In the genomic region with DNA sequence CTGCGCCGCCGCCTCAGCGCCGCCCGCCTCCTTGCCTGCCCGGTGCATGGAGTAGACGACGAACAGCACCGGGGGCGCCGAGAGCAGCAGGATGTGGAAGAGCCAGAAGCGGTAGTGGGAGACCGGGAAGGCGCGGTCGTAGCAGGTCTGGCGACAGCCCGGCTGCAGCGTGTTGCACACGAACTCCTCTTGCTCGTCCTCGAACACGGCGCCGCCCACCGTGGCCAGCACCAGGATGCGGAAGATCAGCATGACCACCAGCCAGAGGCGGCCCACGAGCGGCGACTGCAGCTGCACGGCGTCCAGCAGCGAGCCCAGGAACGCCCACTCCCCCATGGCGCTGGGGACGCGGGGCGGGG, we compare ENCODE assay signal across 8 cellular contexts. TPM values are rescaled to one million over a fixed set of nuclear protein-coding genes. Genes with fewer than 3 reads are reported as not detected.
DNase-seq lines count a peak whose midpoint lies in the region; ATAC-seq and TF ChIP-seq lines count a peak whose summit lies in the region.

No MANE protein-coding gene starts in this region.

- H3K4me1 Mint-ChIP-seq in naive B cell: peaks cover 11 to 20% (median 12%) of the 10 kb centered on the region in 3 donors

- no peak overlapping the region for H3K27ac Mint-ChIP-seq in naive B cell

- TF ChIP-seq EP300 in Ishikawa (IDR thresholded peaks at IDR 0.05; ENCODE audit: borderline replicate concordance): no peak

- no peaks in the 10 kb centered on the region for H3K9me3 Mint-ChIP-seq in naive B cell

- ATAC-seq in naive B cell (ENCODE audit: low read depth in 2 of 2) (no peak), HG02884 (IDR thresholded peaks at IDR 0.05; ENCODE audit: unreplicated experiment) (no peak)

- H3K36me3 Mint-ChIP-seq in naive B cell: no peaks in the 10 kb centered on the region

- peak; percentile 70 for DNase-seq in CD1c-positive myeloid dendritic cell (ENCODE audit: extremely low spot score)
- peak; percentile 59 for DNase-seq in dermis blood vessel endothelial cell
- DNase-seq in naive B cell: no peak
- no peak for DNase-seq in amniotic stem cell (lab: John Stamatoyannopoulos, UW)
- no peak for DNase-seq in DMS153 (lab: John Stamatoyannopoulos, UW)
- no peak for DNase-seq in SW480 (ENCODE audit: low spot score)

- H3K4me3 Mint-ChIP-seq in naive B cell: peak overlapping the region in 7 of 8 donors; percentile 47 to 88 (median 64)

- H3K27me3 Mint-ChIP-seq in naive B cell: peaks cover 5 to 32% (median 32%) of the 10 kb centered on the region in 3 donors

- TF ChIP-seq RAD21 in Ishikawa (IDR thresholded peaks at IDR 0.05; ENCODE audit: low read depth): no peak

TF ChIP-seq in Ishikawa, 13 proteins besides CTCF, POLR2A, EP300 and RAD21:
- TF ChIP-seq ZBTB7A (IDR thresholded peaks at IDR 0.05; ENCODE audit: low read depth) (peak; percentile 29; the same call in 1 of the 2 replicates), CEBPB (IDR thresholded peaks at IDR 0.05) (no peak), EGR1 (IDR thresholded peaks at IDR 0.05) (no peak), CREB1 (IDR thresholded peaks at IDR 0.05; ENCODE audit: low read depth) (no peak), TEAD4 (IDR thresholded peaks at IDR 0.05) (no peak), FOXM1 (IDR thresholded peaks at IDR 0.05; ENCODE audit: borderline replicate concordance, low read depth) (no peak), TAF1 (IDR thresholded peaks at IDR 0.05; ENCODE audit: low read depth) (no peak)
- TF ChIP-seq, protein P1, sequence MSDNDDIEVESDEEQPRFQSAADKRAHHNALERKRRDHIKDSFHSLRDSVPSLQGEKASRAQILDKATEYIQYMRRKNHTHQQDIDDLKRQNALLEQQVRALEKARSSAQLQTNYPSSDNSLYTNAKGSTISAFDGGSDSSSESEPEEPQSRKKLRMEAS (IDR thresholded peaks at IDR 0.05): no peak

RNA-seq across cellular contexts. Expression of a gene that starts 1.1 kb away (rescaled TPM):
- total RNA-seq in dermis blood vessel endothelial cell: 3.7 and 4.3 TPM in 2 replicates
- under 1 TPM in 2 of 6 donors, not detected in 4; 0.44 to 0.98 TPM for polyA plus RNA-seq in naive B cell (ENCODE audit: low read depth in 6 of 6)

RNA-seq across cellular contexts. Expression of a gene that starts 54.2 kb away (rescaled TPM):
- total RNA-seq in dermis blood vessel endothelial cell: 39.3 and 152 TPM in 2 replicates
- polyA plus RNA-seq in naive B cell (ENCODE audit: low read depth in 6 of 6): 1 to 10 TPM in 1 of 6 donors, under 1 TPM in 4, not detected in 1; 0.49 to 1.7 (median 0.79) TPM

RNA-seq across cellular contexts. Expression of a gene that starts 54.5 kb away (rescaled TPM):
- 9.7 and 13.6 TPM in 2 replicates for total RNA-seq in dermis blood vessel endothelial cell
- 10 to 100 TPM in 2 of 6 donors, 1 to 10 TPM in 4; 3.1 to 12.6 (median 7.8) TPM for polyA plus RNA-seq in naive B cell (ENCODE audit: low read depth in 6 of 6)

Comparison
In these comparisons a context has a peak if more than half of its experiments do, and no peak if none do; other contexts are left out.
1. DNase-seq: peak in CD1c-positive myeloid dendritic cell (single experiment) and dermis blood vessel endothelial cell (single experiment); none in naive B cell (single experiment), amniotic stem cell (single experiment), DMS153 (single experiment) and SW480 (single experiment).